ENCODE assay signal across 1 cellular context in the genomic region with DNA sequence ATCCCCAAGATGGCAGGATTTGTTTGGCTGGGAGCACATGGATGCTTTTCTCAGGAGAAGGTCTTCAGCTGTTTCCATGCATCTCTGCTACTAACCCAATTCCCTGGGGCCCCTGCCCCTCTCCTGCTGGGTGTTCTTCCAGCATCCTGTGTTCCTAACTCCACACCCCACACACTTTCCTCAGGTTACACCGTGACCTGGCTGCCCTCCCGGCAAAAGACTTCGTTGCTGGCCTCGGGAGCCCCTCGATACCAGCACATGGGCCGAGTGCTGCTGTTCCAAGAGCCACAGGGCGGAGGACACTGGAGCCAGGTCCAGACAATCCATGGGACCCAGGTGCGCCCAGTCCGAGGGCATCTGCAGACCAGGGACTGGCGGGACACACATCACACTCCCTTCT.
TF ChIP-seq lines count a peak whose summit lies in the region.

No MANE protein-coding gene starts in this region.

TF ChIP-seq in K562, 482 proteins besides CTCF, POLR2A, EP300 and RAD21:
- no peak for TF ChIP-seq BRF1 (IDR thresholded peaks at IDR 0.05; ENCODE audit: borderline replicate concordance, extremely low read depth, insufficient read length)
- no peak for TF ChIP-seq ZNF707 (CRISPR knock-in tag; conservative IDR thresholded peaks at IDR 0.05)
- TF ChIP-seq, protein P1, sequence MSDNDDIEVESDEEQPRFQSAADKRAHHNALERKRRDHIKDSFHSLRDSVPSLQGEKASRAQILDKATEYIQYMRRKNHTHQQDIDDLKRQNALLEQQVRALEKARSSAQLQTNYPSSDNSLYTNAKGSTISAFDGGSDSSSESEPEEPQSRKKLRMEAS (CRISPR knock-in tag; IDR thresholded peaks at IDR 0.05), result peak; percentile 11; the same call in 1 of the 2 replicates
